10 cellular contexts compared by ENCODE assay signal in genomic region chr2:241616168-241617125, GRCh38. TPM values are rescaled to one million over a fixed set of nuclear protein-coding genes. Genes with fewer than 3 reads are reported as not detected.
DNase-seq lines count a peak whose midpoint lies in the region; ATAC-seq and TF ChIP-seq lines count a peak whose summit lies in the region.
"Had no signal": no experiment of that assay in that cellular context is flagged by ENCODE, and none has a peak within 500 bp of the region (broad histone marks: within the 10 kb centered on the region; RNA-seq: fewer than 3 reads in every experiment).

No MANE protein-coding gene starts in this region.

- no peaks in the 10 kb centered on the region for H3K9me2 ChIP-seq in GM23338 (ENCODE audit: insufficient read depth)

- H4K20me1 ChIP-seq in GM23338 (replicated peaks; ENCODE audit: insufficient read depth) = peaks cover 2% of the 10 kb centered on the region; the same call in 1 of the 2 replicates

- H3K4me2 ChIP-seq in GM23338 = no peak overlapping the region
- no peak overlapping the region for H3K4me2 ChIP-seq in trophoblast cell (ENCODE audit: low read length)

- H3K4me3 ChIP-seq in GM23338 (no peak overlapping the region), cardiac muscle cell (peak overlapping the region; percentile 27), trophoblast cell (ENCODE audit: low read depth, low read length) (no peak overlapping the region)
- H3K4me3 ChIP-seq: ovary, SK-N-MC had no signal

- H3K27me3 Mint-ChIP-seq in GM23338 (ENCODE audit: insufficient read depth, low read depth, poor library complexity) = peaks cover 2% of the 10 kb centered on the region
- H3K27me3 Mint-ChIP-seq in glutamatergic neuron (ENCODE audit: unreplicated experiment) = peaks cover 6% of the 10 kb centered on the region

- peaks cover 6% of the 10 kb centered on the region; the same call in 1 of the 2 replicates for H3F3A ChIP-seq in GM23338 (replicated peaks; ENCODE audit: low read depth)

- TF ChIP-seq CTCF in GM23338 (conservative IDR thresholded peaks at IDR 0.05; ENCODE audit: low read depth in 2 of 2) (peak; percentile 7 to 15; a peak in 1 of 4 replicates), RWPE1 (conservative IDR thresholded peaks at IDR 0.05; ENCODE audit: low read depth) (no peak), cardiac muscle cell (IDR thresholded peaks at IDR 0.05; ENCODE audit: low read depth, low read length) (no peak), glutamatergic neuron (IDR thresholded peaks at IDR 0.05; ENCODE audit: partially characterized antibody, unreplicated experiment) (no peak)

- no peak overlapping the region for H4K12ac ChIP-seq in trophoblast cell (ENCODE audit: low read depth, low read length)

- POLR2A ChIA-PET in RWPE1 (lab: Yijun Ruan, JAX; ENCODE audit: low non-redundant PET) = no interaction called here

- H3K4me1 ChIP-seq in GM23338 (ENCODE audit: insufficient read depth) (peaks cover 6% of the 10 kb centered on the region; the same call in 1 of the 2 replicates), cardiac muscle cell (ENCODE audit: low read depth) (no peaks in the 10 kb centered on the region), trophoblast cell (ENCODE audit: control insufficient read depth in 1 of 2, insufficient read depth in 2 of 2, low read length in 2 of 2) (peaks cover 0 to 4% of the 10 kb centered on the region in 2 experiments)

- H3K9me3 ChIP-seq in cardiac muscle cell (ENCODE audit: low read depth) = no peaks in the 10 kb centered on the region
- H3K9me3 ChIP-seq in trophoblast cell (ENCODE audit: insufficient read depth, low read depth, low read length) = peaks cover 5% of the 10 kb centered on the region
- H3K9me3 ChIP-seq: ovary had no signal

- CTCF ChIA-PET in RWPE1 (lab: Yijun Ruan, JAX) = interaction anchor here (0.6 kb wide), 1 partner anchor 222 kb away, joined by 4 read pairs; no protein-coding TSS in a partner anchor

- H3K36me3 ChIP-seq in GM23338 (ENCODE audit: insufficient read depth) = no peaks in the 10 kb centered on the region
- H3K36me3 ChIP-seq in cardiac muscle cell = no peaks in the 10 kb centered on the region
- H3K36me3 ChIP-seq in trophoblast cell (ENCODE audit: control insufficient read depth in 1 of 2, insufficient read depth in 2 of 2, low read length in 2 of 2) = peaks cover 10 to 13% of the 10 kb centered on the region in 2 experiments
- H3K36me3 ChIP-seq: ovary had no signal

- H3K27ac Mint-ChIP-seq in GM23338 (peak overlapping the region; percentile 51), glutamatergic neuron (ENCODE audit: unreplicated experiment) (no peak overlapping the region)

- H3K9ac ChIP-seq in trophoblast cell (ENCODE audit: low read length) = no peak overlapping the region

- H3K27ac ChIP-seq in GM23338 (ENCODE audit: low read depth) = peak overlapping the region; percentile 69; the same call in 1 of the 2 replicates
- peak overlapping the region; percentile 28; the same call in 1 of the 2 replicates for H3K27ac ChIP-seq in RWPE1
- no peak overlapping the region for H3K27ac ChIP-seq in cardiac muscle cell
- no peak overlapping the region for H3K27ac ChIP-seq in trophoblast cell (ENCODE audit: low read depth, low read length)
- H3K27ac ChIP-seq: ovary, SK-N-MC had no signal

- H3K14ac ChIP-seq in trophoblast cell (ENCODE audit: low read length) = no peak overlapping the region

- WGBS in trophoblast cell (ENCODE audit: extremely low coverage, insufficient coverage, insufficient read length) = no CpG with 5 or more reads among the region's 30 CpGs

- no peak overlapping the region for H2BK120ac ChIP-seq in trophoblast cell (ENCODE audit: insufficient read depth, low read length, poor library complexity)

- H3K4me3 Mint-ChIP-seq in GM23338 = peak overlapping the region; percentile 42; the same call in 1 of the 3 replicates
- H3K4me3 Mint-ChIP-seq in glutamatergic neuron (ENCODE audit: unreplicated experiment) = no peak overlapping the region

- no peak overlapping the region for H3K23ac ChIP-seq in trophoblast cell (ENCODE audit: low read length)

- no peaks in the 10 kb centered on the region for H3K79me1 ChIP-seq in trophoblast cell (ENCODE audit: low read length)

- peaks cover 13% of the 10 kb centered on the region for H3K36me3 Mint-ChIP-seq in GM23338 (ENCODE audit: low read depth)
- H3K36me3 Mint-ChIP-seq in glutamatergic neuron (ENCODE audit: unreplicated experiment) = peaks cover 3% of the 10 kb centered on the region

- ATAC-seq in GM23338 = peak; percentile 57
- ATAC-seq in HG03442 (IDR thresholded peaks at IDR 0.05; ENCODE audit: unreplicated experiment) = no peak

- DNase-seq in GM23338 (ENCODE audit: low spot score) = peak; percentile 24
- DNase-seq in RWPE1 (ENCODE audit: low spot score) = no peak
- DNase-seq in cardiac muscle cell (ENCODE audit: low read depth in 1 of 2, low spot score in 1 of 2) = no peak
- DNase-seq in trophoblast cell = no peak
- DNase-seq in H4 (ENCODE audit: low spot score) = no peak
- no peak for DNase-seq in glutamatergic neuron
- DNase-seq: cortex of kidney, ovary had no signal

- H3K4ac ChIP-seq in trophoblast cell (ENCODE audit: low read depth, low read length) = no peak overlapping the region

- no peak overlapping the region for H2BK5ac ChIP-seq in trophoblast cell (ENCODE audit: low read depth, low read length, poor library complexity)

- H2AFZ ChIP-seq in GM23338 (no peak overlapping the region), trophoblast cell (ENCODE audit: insufficient read depth, low read length, poor library complexity) (no peak overlapping the region)

- H2BK12ac ChIP-seq in trophoblast cell (ENCODE audit: low read length) = no peak overlapping the region

- H3K79me2 ChIP-seq in GM23338 (replicated peaks; ENCODE audit: insufficient read depth) = peaks cover 71% of the 10 kb centered on the region
- H3K79me2 ChIP-seq in trophoblast cell (ENCODE audit: control insufficient read depth, insufficient read depth, low read length, poor library complexity) = no peaks in the 10 kb centered on the region

- H2AK5ac ChIP-seq in trophoblast cell (ENCODE audit: low read length) = no peak overlapping the region

- no peak overlapping the region for H4K8ac ChIP-seq in trophoblast cell (ENCODE audit: low read depth, low read length)

- H3K4me1 Mint-ChIP-seq in GM23338 (peaks cover 27% of the 10 kb centered on the region), glutamatergic neuron (ENCODE audit: low read depth, unreplicated experiment) (peaks cover 22% of the 10 kb centered on the region)

- peaks cover 6% of the 10 kb centered on the region; the same call in 2 of the 3 replicates for H3K9me3 Mint-ChIP-seq in GM23338
- peaks cover 3% of the 10 kb centered on the region for H3K9me3 Mint-ChIP-seq in glutamatergic neuron (ENCODE audit: unreplicated experiment)

- no peak overlapping the region for H4K91ac ChIP-seq in trophoblast cell (ENCODE audit: low read depth, low read length)

- H3K27me3 ChIP-seq in GM23338 (ENCODE audit: insufficient read depth) = no peaks in the 10 kb centered on the region
- H3K27me3 ChIP-seq in cardiac muscle cell = no peaks in the 10 kb centered on the region
- H3K27me3 ChIP-seq in trophoblast cell (ENCODE audit: insufficient read depth, low read length) = no peaks in the 10 kb centered on the region
- H3K27me3 ChIP-seq: ovary had no signal

- H3K18ac ChIP-seq in trophoblast cell (ENCODE audit: low read length) = peak overlapping the region; percentile 25

TF ChIP-seq in GM23338, 12 proteins besides CTCF, POLR2A, EP300 and RAD21 (continues in another document):
- TF ChIP-seq, protein P1, sequence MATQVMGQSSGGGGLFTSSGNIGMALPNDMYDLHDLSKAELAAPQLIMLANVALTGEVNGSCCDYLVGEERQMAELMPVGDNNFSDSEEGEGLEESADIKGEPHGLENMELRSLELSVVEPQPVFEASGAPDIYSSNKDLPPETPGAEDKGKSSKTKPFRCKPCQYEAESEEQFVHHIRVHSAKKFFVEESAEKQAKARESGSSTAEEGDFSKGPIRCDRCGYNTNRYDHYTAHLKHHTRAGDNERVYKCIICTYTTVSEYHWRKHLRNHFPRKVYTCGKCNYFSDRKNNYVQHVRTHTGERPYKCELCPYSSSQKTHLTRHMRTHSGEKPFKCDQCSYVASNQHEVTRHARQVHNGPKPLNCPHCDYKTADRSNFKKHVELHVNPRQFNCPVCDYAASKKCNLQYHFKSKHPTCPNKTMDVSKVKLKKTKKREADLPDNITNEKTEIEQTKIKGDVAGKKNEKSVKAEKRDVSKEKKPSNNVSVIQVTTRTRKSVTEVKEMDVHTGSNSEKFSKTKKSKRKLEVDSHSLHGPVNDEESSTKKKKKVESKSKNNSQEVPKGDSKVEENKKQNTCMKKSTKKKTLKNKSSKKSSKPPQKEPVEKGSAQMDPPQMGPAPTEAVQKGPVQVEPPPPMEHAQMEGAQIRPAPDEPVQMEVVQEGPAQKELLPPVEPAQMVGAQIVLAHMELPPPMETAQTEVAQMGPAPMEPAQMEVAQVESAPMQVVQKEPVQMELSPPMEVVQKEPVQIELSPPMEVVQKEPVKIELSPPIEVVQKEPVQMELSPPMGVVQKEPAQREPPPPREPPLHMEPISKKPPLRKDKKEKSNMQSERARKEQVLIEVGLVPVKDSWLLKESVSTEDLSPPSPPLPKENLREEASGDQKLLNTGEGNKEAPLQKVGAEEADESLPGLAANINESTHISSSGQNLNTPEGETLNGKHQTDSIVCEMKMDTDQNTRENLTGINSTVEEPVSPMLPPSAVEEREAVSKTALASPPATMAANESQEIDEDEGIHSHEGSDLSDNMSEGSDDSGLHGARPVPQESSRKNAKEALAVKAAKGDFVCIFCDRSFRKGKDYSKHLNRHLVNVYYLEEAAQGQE (IDR thresholded peaks at IDR 0.05; ENCODE audit: unreplicated experiment) = no peak
- TF ChIP-seq NANOG (IDR thresholded peaks at IDR 0.05; ENCODE audit: borderline replicate concordance) = no peak

RNA-seq across cellular contexts. Expression of gene THAP4, which starts 20.5 kb away (rescaled TPM):
- 80.4 and 81.6 TPM in 2 replicates for total RNA-seq in GM23338 (2014; rRNA removed; shearing (Covaris generic))
- 62.9 and 74.0 TPM in 2 replicates for polyA plus RNA-seq in GM23338 (2016; fragmentation: Nextera tagmentation; extraction: Ambion mirVana)
- 93.0 and 101 TPM in 2 replicates for total RNA-seq in cardiac muscle cell
- polyA plus RNA-seq in cardiac muscle cell = 82.0 and 113 TPM in 2 replicates
- polyA plus RNA-seq in trophoblast cell (2013) = 45.4 and 47.2 TPM in 2 replicates
- total RNA-seq in H4 (2014; rRNA removed; shearing (Covaris generic)) = 30.1 and 39.9 TPM in 2 replicates
- 32.4 TPM for total RNA-seq in glutamatergic neuron (ENCODE audit: unreplicated experiment)

RNA-seq across cellular contexts. Expression of gene ATG4B, which starts 21.0 kb away (rescaled TPM):
- total RNA-seq in GM23338 (2014; rRNA removed; shearing (Covaris generic)) = 102 and 103 TPM in 2 replicates
- polyA plus RNA-seq in GM23338 (2016; fragmentation: Nextera tagmentation; extraction: Ambion mirVana) (104 and 116 TPM in 2 replicates), cardiac muscle cell (110 and 140 TPM in 2 replicates)
- total RNA-seq in cardiac muscle cell (62.4 and 105 TPM in 2 replicates), glutamatergic neuron (ENCODE audit: unreplicated experiment) (115 TPM)
- 76.3 and 77.4 TPM in 2 replicates for polyA plus RNA-seq in trophoblast cell (2013)
- 65.7 and 72.8 TPM in 2 replicates for total RNA-seq in H4 (2014; rRNA removed; shearing (Covaris generic))

RNA-seq across cellular contexts. Expression of gene BOK, which starts 57.9 kb away (rescaled TPM):
- total RNA-seq in GM23338 (2014; rRNA removed; shearing (Covaris generic)) = 33.4 and 36.7 TPM in 2 replicates
- 13.5 and 13.6 TPM in 2 replicates for polyA plus RNA-seq in GM23338 (2016; fragmentation: Nextera tagmentation; extraction: Ambion mirVana)
- 45.8 and 47.5 TPM in 2 replicates for total RNA-seq in cardiac muscle cell
- polyA plus RNA-seq in cardiac muscle cell = 27.2 and 32.2 TPM in 2 replicates
- 46.7 and 48.1 TPM in 2 replicates for polyA plus RNA-seq in trophoblast cell (2013)
- total RNA-seq in H4 (2014; rRNA removed; shearing (Covaris generic)) = 1.2 and 2.3 TPM in 2 replicates
- total RNA-seq in glutamatergic neuron (ENCODE audit: unreplicated experiment) = 13.8 TPM

Comparison
In these comparisons a context has a peak if more than half of its experiments do, and no peak if none do; other contexts are left out.
1. H3K27ac ChIP-seq: peak in GM23338 (single experiment) and RWPE1 (single experiment); none in cardiac muscle cell (single experiment) and trophoblast cell (single experiment).
2. CTCF ChIP-seq: peak in GM23338 (2 of 2); none in RWPE1 (single experiment), cardiac muscle cell (single experiment) and glutamatergic neuron (single experiment).